Comparison of ENCODE assay signal across 9 cellular contexts in genomic region chr15:55255714-55256113, GRCh38. TPM values are rescaled to one million over a fixed set of nuclear protein-coding genes. Genes with fewer than 3 reads are reported as not detected.
DNase-seq lines count a peak whose midpoint lies in the region; ATAC-seq and TF ChIP-seq lines count a peak whose summit lies in the region.
"Had no signal": no experiment of that assay in that cellular context is flagged by ENCODE, and none has a peak within 500 bp of the region (broad histone marks: within the 10 kb centered on the region; RNA-seq: fewer than 3 reads in every experiment).

No MANE protein-coding gene starts in this region.

- no peak overlapping the region for H3K9ac ChIP-seq in GM23248

- in situ Hi-C loops in GM23248 (cut with MboI): no loop called here

- H3F3A ChIP-seq in GM23248 (ENCODE audit: insufficient read depth): peaks cover 8% of the 10 kb centered on the region; the same call in 1 of the 2 replicates

- DNase-seq in GM10266 (ENCODE audit: extremely low spot score) (peak; percentile 17), GM20000 (ENCODE audit: low spot score) (peak; percentile 32), NB4 (ENCODE audit: low read depth) (no peak), lower lobe of right lung (no peak), GM23248 (no peak), ureter (ENCODE audit: low spot score) (no peak), AG08396 (ENCODE audit: low spot score) (no peak), SW 1271 (lab: John Stamatoyannopoulos, UW) (no peak)
- DNase-seq: NCI-H774 had no signal

- no peak for TF ChIP-seq POLR2A in NB4 (IDR thresholded peaks at IDR 0.05; ENCODE audit: extremely low read depth, insufficient read length)

- H3K79me2 ChIP-seq in GM23248 (ENCODE audit: insufficient read depth): peaks cover 4% of the 10 kb centered on the region; the same call in 1 of the 2 replicates

- intact Hi-C loops in lower lobe of right lung (cut with DNase I): no loop called here

- H3K4me3 ChIP-seq in NB4 (ENCODE audit: low read depth, low read length): peak overlapping the region; percentile 6
- H3K4me3 ChIP-seq in lower lobe of right lung: peak overlapping the region; percentile 38
- no peak overlapping the region for H3K4me3 ChIP-seq in GM23248

- no peaks in the 10 kb centered on the region for H3K9me3 ChIP-seq in lower lobe of right lung
- H3K9me3 ChIP-seq in GM23248 (ENCODE audit: low read depth): no peaks in the 10 kb centered on the region

- H3K27me3 ChIP-seq in lower lobe of right lung (ENCODE audit: low read depth): no peaks in the 10 kb centered on the region
- no peaks in the 10 kb centered on the region for H3K27me3 ChIP-seq in GM23248 (replicated peaks; ENCODE audit: insufficient read depth)

- H4K20me1 ChIP-seq in GM23248 (ENCODE audit: insufficient read depth): no peaks in the 10 kb centered on the region

- peaks cover 47% of the 10 kb centered on the region for H3K4me1 ChIP-seq in lower lobe of right lung
- peaks cover 20% of the 10 kb centered on the region for H3K4me1 ChIP-seq in GM23248 (ENCODE audit: insufficient read depth)

- no peaks in the 10 kb centered on the region for H3K9me2 ChIP-seq in GM23248 (ENCODE audit: insufficient read depth)

- H3K36me3 ChIP-seq in lower lobe of right lung (no peaks in the 10 kb centered on the region), GM23248 (ENCODE audit: low read depth) (no peaks in the 10 kb centered on the region)

- peak; percentile 46 to 56 for ATAC-seq in lower lobe of right lung

- TF ChIP-seq CTCF in GM10266 (IDR thresholded peaks at IDR 0.05; ENCODE audit: control insufficient read depth, insufficient read depth, low read depth, missing control alignments) (no peak), GM20000 (IDR thresholded peaks at IDR 0.05; ENCODE audit: extremely low read depth, missing control alignments) (no peak), NB4 (IDR thresholded peaks at IDR 0.05; ENCODE audit: low read depth, low read length) (no peak), lower lobe of right lung (IDR thresholded peaks at IDR 0.05) (no peak)

- no peak overlapping the region for H2AFZ ChIP-seq in GM23248

- 83 to 85% methylated on average over 5 of the region's 5 CpGs for WGBS in GM23248 (ENCODE audit: low coverage in 1 of 2, low lambda C conversion rate in 2 of 2, missing lambda C conversion rate in 2 of 2), 2 experiments

- no peak overlapping the region for H3K4me2 ChIP-seq in GM23248 (ENCODE audit: unreplicated experiment)

- H3K27ac ChIP-seq in lower lobe of right lung (peak overlapping the region; percentile 56), GM23248 (no peak overlapping the region)

RNA-seq across cellular contexts. Expression of gene RAB27A, which starts 33.9 kb away (rescaled TPM):
- total RNA-seq in lower lobe of right lung: 63.4 TPM
- 5.4 and 9.5 TPM in 2 replicates for total RNA-seq in GM23248 (2014; rRNA removed; shearing (Covaris generic))
- polyA plus RNA-seq in GM23248 (2016; fragmentation: Nextera tagmentation; extraction: Ambion mirVana): 9.0 and 9.1 TPM in 2 replicates
- total RNA-seq in ureter: 29.0 TPM

RNA-seq across cellular contexts. Expression of gene RSL24D1, which starts 59.0 kb away (rescaled TPM):
- total RNA-seq in lower lobe of right lung: 64.6 TPM
- 95.2 and 112 TPM in 2 replicates for total RNA-seq in GM23248 (2014; rRNA removed; shearing (Covaris generic))
- polyA plus RNA-seq in GM23248 (2016; fragmentation: Nextera tagmentation; extraction: Ambion mirVana): 91.2 and 93.1 TPM in 2 replicates
- total RNA-seq in ureter: 62.2 TPM

Comparison
In these comparisons a context has a peak if more than half of its experiments do, and no peak if none do; other contexts are left out.
1. DNase-seq: peak in GM10266 (single experiment) and GM20000 (single experiment); none in NB4 (single experiment), lower lobe of right lung (single experiment), GM23248 (single experiment), ureter (single experiment), AG08396 (single experiment) and SW 1271 (0 of 2).